ENCODE assay signal across 11 cellular contexts in the genomic region with DNA sequence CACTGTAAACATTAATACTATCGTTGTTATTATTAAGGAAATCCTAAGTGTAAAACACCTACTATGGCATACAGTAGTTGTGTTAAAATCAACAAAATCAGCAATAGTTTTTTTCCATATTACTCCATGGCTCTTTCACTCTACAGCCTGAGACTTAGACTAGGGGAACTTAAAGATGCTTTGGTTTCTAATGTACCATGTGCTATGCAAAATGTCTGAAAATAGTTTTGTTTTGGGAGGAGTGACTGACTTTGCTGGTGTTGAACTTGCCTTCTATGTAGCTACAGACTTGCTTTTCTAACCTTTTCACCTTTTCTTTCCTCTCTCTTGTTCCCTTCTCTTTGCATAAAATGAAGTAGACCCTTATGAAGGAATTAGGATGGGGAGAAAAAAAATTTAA.
"Had no signal": no experiment of that assay in that cellular context is flagged by ENCODE, and none has a peak within 500 bp of the region (broad histone marks: within the 10 kb centered on the region; RNA-seq: fewer than 3 reads in every experiment).

No MANE protein-coding gene starts in this region.

- H3K4me1 Mint-ChIP-seq: WTC11 had no signal

- H3K9me3 ChIP-seq: testis had no signal

- H3K27me3 Mint-ChIP-seq: stimulated activated naive CD8-positive, alpha-beta T cell treated with anti-CD3 and anti-CD28 coated beads, Interleukin-15, Interleukin-2, amounts not matched to agents 100 ng/mL and 50 ng/mL, for 24 hours had no signal

- H3K27ac ChIP-seq: adrenal gland, testis had no signal

- H3K4me3 ChIP-seq: adrenal gland, testis had no signal

- ATAC-seq: WTC11 had no signal

- H3K27ac Mint-ChIP-seq: activated T-helper 1 cell treated with anti-CD3 and anti-CD28 coated beads, Interleukin-12 subunit alpha, Interleukin-12 subunit beta, Interleukin-2, Interleukin-4 antibody, amounts not matched to agents 30 ng/mL and 10 ng/mL and 1 ng/mL, durations not matched to agents 14 hours and 24 hours and 36 hours; WTC11 had no signal

- H3K4me1 ChIP-seq: adrenal gland, testis had no signal

- H3K27me3 ChIP-seq: adrenal gland, testis had no signal

- H3K36me3 Mint-ChIP-seq: WTC11 had no signal

- DNase-seq: activated naive CD4-positive, alpha-beta T cell; adrenal gland; cortex of kidney; effector CD8-positive, alpha-beta T cell; foreskin melanocyte; stimulated activated CD4-positive, alpha-beta T cell treated with anti-CD3 and anti-CD28 coated beads, Interleukin-4, amount 100 ng/mL, for 1 hour; stimulated activated CD8-positive, alpha-beta memory T cell treated with anti-CD3 and anti-CD28 coated beads, Interleukin-4, amount 100 ng/mL, for 48 hours; testis had no signal

- H3K4me3 Mint-ChIP-seq: activated T-helper 1 cell treated with anti-CD3 and anti-CD28 coated beads, Interleukin-12 subunit alpha, Interleukin-12 subunit beta, Interleukin-2, Interleukin-4 antibody, amounts not matched to agents 30 ng/mL and 10 ng/mL and 1 ng/mL, durations not matched to agents 14 hours and 24 hours and 36 hours; stimulated activated naive CD8-positive, alpha-beta T cell treated with anti-CD3 and anti-CD28 coated beads, Interleukin-15, Interleukin-2, amounts not matched to agents 100 ng/mL and 50 ng/mL, for 24 hours; WTC11 had no signal

- H3K36me3 ChIP-seq: adrenal gland had no signal
